In genomic region chr12:63821781-63822251, GRCh38 we compare ENCODE assay signal across 8 cellular contexts. TPM values are rescaled to one million over a fixed set of nuclear protein-coding genes. Genes with fewer than 3 reads are reported as not detected.
DNase-seq lines count a peak whose midpoint lies in the region; ATAC-seq, FAIRE-seq and TF ChIP-seq lines count a peak whose summit lies in the region.

No MANE protein-coding gene starts in this region.

- TF ChIP-seq CTCF in bronchial epithelial cell (IDR thresholded peaks at IDR 0.05; ENCODE audit: insufficient read depth, low read length, severe bottlenecking), result no peak
- no peak for TF ChIP-seq CTCF in upper lobe of right lung (IDR thresholded peaks at IDR 0.05)

- no peak overlapping the region for H3K27ac Mint-ChIP-seq in activated T-cell treated with anti-CD3 and anti-CD28 coated beads, Interleukin-2, amount 50 U/mL, for 24 hours
- H3K27ac Mint-ChIP-seq in memory B cell, result no peak overlapping the region

- no peak for FAIRE-seq in bronchial epithelial cell (lab: Jason Lieb, UNC)

- intact Hi-C loops in upper lobe of right lung (cut with DNase I), result no loop called here

- H3K36me3 ChIP-seq in bronchial epithelial cell (ENCODE audit: control insufficient read depth, insufficient read depth, low read length) (no peaks in the 10 kb centered on the region), upper lobe of right lung (no peaks in the 10 kb centered on the region)

- no peak overlapping the region for H3K27ac ChIP-seq in upper lobe of right lung

- peak overlapping the region; percentile 75 for H3K4me3 Mint-ChIP-seq in activated T-cell treated with anti-CD3 and anti-CD28 coated beads, Interleukin-2, amount 50 U/mL, for 24 hours
- H3K4me3 Mint-ChIP-seq in memory B cell, result peak overlapping the region; percentile 75

- peaks cover 6% of the 10 kb centered on the region for H3K4me1 Mint-ChIP-seq in activated T-cell treated with anti-CD3 and anti-CD28 coated beads, Interleukin-2, amount 50 U/mL, for 24 hours (ENCODE audit: low read depth)
- no peaks in the 10 kb centered on the region for H3K4me1 Mint-ChIP-seq in memory B cell

- no peaks in the 10 kb centered on the region for H3K4me1 ChIP-seq in upper lobe of right lung

- H3K9me3 ChIP-seq in upper lobe of right lung, result no peaks in the 10 kb centered on the region

- DNase-seq in activated T-cell treated with anti-CD3 and anti-CD28 coated beads, Interleukin-2, amount 50 U/mL, for 24 hours, result no peak
- no peak for DNase-seq in activated T-cell treated with anti-CD3 and anti-CD28 coated beads for 4 hours
- no peak for DNase-seq in bronchial epithelial cell (ENCODE audit: low read depth)
- DNase-seq in memory B cell (ENCODE audit: low spot score in 2 of 2), result no peak
- no peak for DNase-seq in upper lobe of right lung
- DNase-seq in NCI-H1930 (lab: John Stamatoyannopoulos, UW), result no peak
- DNase-seq in hippocampal formation (lab: John Stamatoyannopoulos, UW), result no peak

- ATAC-seq in memory B cell (ENCODE audit: low read depth) (no peak), upper lobe of right lung (peak; percentile 19), HG03521 (IDR thresholded peaks at IDR 0.05; ENCODE audit: unreplicated experiment) (no peak)

- H3K27me3 Mint-ChIP-seq in activated T-cell treated with anti-CD3 and anti-CD28 coated beads, Interleukin-2, amount 50 U/mL, for 24 hours, result peaks cover 53% of the 10 kb centered on the region
- peaks cover 19% of the 10 kb centered on the region for H3K27me3 Mint-ChIP-seq in memory B cell

- H3K27me3 ChIP-seq in bronchial epithelial cell (ENCODE audit: control insufficient read depth, insufficient read depth, low read length), result no peaks in the 10 kb centered on the region
- H3K27me3 ChIP-seq in upper lobe of right lung, result no peaks in the 10 kb centered on the region

- H3K36me3 Mint-ChIP-seq in activated T-cell treated with anti-CD3 and anti-CD28 coated beads, Interleukin-2, amount 50 U/mL, for 24 hours (ENCODE audit: low read depth), result no peaks in the 10 kb centered on the region
- H3K36me3 Mint-ChIP-seq in memory B cell, result no peaks in the 10 kb centered on the region

- no peaks in the 10 kb centered on the region for H3K9me3 Mint-ChIP-seq in activated T-cell treated with anti-CD3 and anti-CD28 coated beads, Interleukin-2, amount 50 U/mL, for 24 hours
- H3K9me3 Mint-ChIP-seq in memory B cell, result peaks cover 9% of the 10 kb centered on the region

- H3K4me3 ChIP-seq in bronchial epithelial cell (ENCODE audit: low read depth, low read length), result peak overlapping the region; percentile 24
- peak overlapping the region; percentile 39 for H3K4me3 ChIP-seq in upper lobe of right lung

RNA-seq across cellular contexts. Expression of gene SRGAP1, which starts 22.7 kb away (rescaled TPM):
- total RNA-seq in bronchial epithelial cell, result 4.5 and 6.1 TPM in 2 replicates
- 11.4 TPM for total RNA-seq in upper lobe of right lung

RNA-seq across cellular contexts. Expression of gene RXYLT1, which starts 42.1 kb away (rescaled TPM):
- total RNA-seq in bronchial epithelial cell (11.4 and 18.7 TPM in 2 replicates), upper lobe of right lung (13.3 TPM)
